Comparison of ENCODE assay signal across 1 cellular context in genomic region chr16:72457243-72457925, GRCh38.
TF ChIP-seq lines count a peak whose summit lies in the region.

No MANE protein-coding gene starts in this region.

TF ChIP-seq in HepG2, 621 proteins besides CTCF, POLR2A, EP300 and RAD21 (continued from another document):
- TF ChIP-seq, protein P1, sequence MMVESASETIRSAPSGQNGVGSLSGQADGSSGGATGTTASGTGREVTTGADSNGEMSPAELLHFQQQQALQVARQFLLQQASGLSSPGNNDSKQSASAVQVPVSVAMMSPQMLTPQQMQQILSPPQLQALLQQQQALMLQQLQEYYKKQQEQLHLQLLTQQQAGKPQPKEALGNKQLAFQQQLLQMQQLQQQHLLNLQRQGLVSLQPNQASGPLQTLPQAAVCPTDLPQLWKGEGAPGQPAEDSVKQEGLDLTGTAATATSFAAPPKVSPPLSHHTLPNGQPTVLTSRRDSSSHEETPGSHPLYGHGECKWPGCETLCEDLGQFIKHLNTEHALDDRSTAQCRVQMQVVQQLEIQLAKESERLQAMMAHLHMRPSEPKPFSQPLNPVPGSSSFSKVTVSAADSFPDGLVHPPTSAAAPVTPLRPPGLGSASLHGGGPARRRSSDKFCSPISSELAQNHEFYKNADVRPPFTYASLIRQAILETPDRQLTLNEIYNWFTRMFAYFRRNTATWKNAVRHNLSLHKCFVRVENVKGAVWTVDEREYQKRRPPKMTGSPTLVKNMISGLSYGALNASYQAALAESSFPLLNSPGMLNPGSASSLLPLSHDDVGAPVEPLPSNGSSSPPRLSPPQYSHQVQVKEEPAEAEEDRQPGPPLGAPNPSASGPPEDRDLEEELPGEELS (CRISPR knock-in tag; IDR thresholded peaks at IDR 0.05): no peak
- TF ChIP-seq ZNF652 (CRISPR knock-in tag; IDR thresholded peaks at IDR 0.05; ENCODE audit: borderline replicate concordance, low read depth) (no peak), ZNF317 (CRISPR knock-in tag; IDR thresholded peaks at IDR 0.05) (peak; percentile 99), ZNF136 (CRISPR knock-in tag; IDR thresholded peaks at IDR 0.05; ENCODE audit: low read depth) (no peak), MIXL1 (CRISPR knock-in tag; IDR thresholded peaks at IDR 0.05) (0 out of 2 replicates have a peak, but pooled peaks have one; percentile 23), ETV6 (CRISPR knock-in tag; conservative IDR thresholded peaks at IDR 0.05) (no peak), NFYB (CRISPR knock-in tag; IDR thresholded peaks at IDR 0.05) (no peak), ZNF468 (CRISPR knock-in tag; IDR thresholded peaks at IDR 0.05) (no peak), SETDB1 (CRISPR knock-in tag; IDR thresholded peaks at IDR 0.05; ENCODE audit: borderline replicate concordance) (peak; percentile 72; the same call in 1 of the 2 replicates), MLLT10 (CRISPR knock-in tag; IDR thresholded peaks at IDR 0.05) (no peak), MYNN (CRISPR knock-in tag; IDR thresholded peaks at IDR 0.05; ENCODE audit: low read depth) (no peak), KIAA2018 (CRISPR knock-in tag; IDR thresholded peaks at IDR 0.05; ENCODE audit: borderline replicate concordance) (no peak), SRSF1 (optimal IDR thresholded peaks at IDR 0.05; ENCODE audit: low read depth, low read length) (no peak), ELF4 (CRISPR knock-in tag; IDR thresholded peaks at IDR 0.05; ENCODE audit: borderline replicate concordance) (no peak), MNT (IDR thresholded peaks at IDR 0.05) (no peak), TEF (CRISPR knock-in tag; IDR thresholded peaks at IDR 0.05) (no peak), ZNF280D (CRISPR knock-in tag; IDR thresholded peaks at IDR 0.05) (peak; percentile 48; the same call in 1 of the 2 replicates), ZNF770 (CRISPR knock-in tag; IDR thresholded peaks at IDR 0.05) (no peak)
